Comparison of ENCODE assay signal across 14 cellular contexts in genomic region chr19:16463991-16464575, GRCh38. TPM values are rescaled to one million over a fixed set of nuclear protein-coding genes. Genes with fewer than 3 reads are reported as not detected.
DNase-seq lines count a peak whose midpoint lies in the region; ATAC-seq and TF ChIP-seq lines count a peak whose summit lies in the region.
"Had no signal": no experiment of that assay in that cellular context is flagged by ENCODE, and none has a peak within 500 bp of the region (broad histone marks: within the 10 kb centered on the region; RNA-seq: fewer than 3 reads in every experiment).

No MANE protein-coding gene starts in this region.

- intact Hi-C loops in CD4-positive, alpha-beta memory T cell (cut with micrococcal nuclease) = no loop called here

- peaks cover 32% of the 10 kb centered on the region for H3K36me3 Mint-ChIP-seq in brain
- H3K36me3 Mint-ChIP-seq in CD4-positive, alpha-beta memory T cell = peaks cover 3 to 20% of the 10 kb centered on the region in 2 donors

- no peak overlapping the region for H3K23ac ChIP-seq in mesendoderm (ENCODE audit: low read length)

- no peak overlapping the region for H4K5ac ChIP-seq in mesendoderm (ENCODE audit: low read length)

- no peaks in the 10 kb centered on the region for H3K36me3 ChIP-seq in mesendoderm (ENCODE audit: control insufficient read depth, insufficient read depth, low read length)
- H3K36me3 ChIP-seq in CD4-positive, alpha-beta memory T cell (ENCODE audit: insufficient read depth, low read length) = no peaks in the 10 kb centered on the region

- H3K9ac ChIP-seq in mesendoderm (ENCODE audit: low read length) = no peak overlapping the region

- H3K79me2 ChIP-seq in mesendoderm (ENCODE audit: control insufficient read depth, insufficient read depth, low read length) = peaks cover 50% of the 10 kb centered on the region

- no peaks in the 10 kb centered on the region for H3K27me3 ChIP-seq in mesendoderm (ENCODE audit: insufficient read depth, low read length, poor library complexity)
- H3K27me3 ChIP-seq in CD4-positive, alpha-beta memory T cell (ENCODE audit: insufficient read depth, low read length) = no peaks in the 10 kb centered on the region
- H3K27me3 ChIP-seq: esophagus squamous epithelium had no signal

- no peak overlapping the region for H2AK5ac ChIP-seq in mesendoderm (ENCODE audit: low read length)

- ATAC-seq in stimulated activated naive CD8-positive, alpha-beta T cell treated with anti-CD3 and anti-CD28 coated beads, Interleukin-15, Interleukin-2, amounts not matched to agents 100 U/mL and 50 U/mL, for 24 hours = peak; percentile 24
- no peak for ATAC-seq in stimulated activated naive CD8-positive, alpha-beta T cell treated with anti-CD3 and anti-CD28 coated beads, Interleukin-15, amount 100 ng/mL, for 72 hours
- ATAC-seq in GM19397 (IDR thresholded peaks at IDR 0.05; ENCODE audit: unreplicated experiment) = no peak
- ATAC-seq in HG03460 (IDR thresholded peaks at IDR 0.05; ENCODE audit: unreplicated experiment) = no peak
- ATAC-seq: HCT116 had no signal

- no peak overlapping the region for H3K4me2 ChIP-seq in mesendoderm (ENCODE audit: low read length)

- peaks cover 60% of the 10 kb centered on the region for H3K4me1 Mint-ChIP-seq in stimulated activated naive CD8-positive, alpha-beta T cell treated with anti-CD3 and anti-CD28 coated beads, Interleukin-15, amount 100 ng/mL, for 72 hours
- H3K4me1 Mint-ChIP-seq in brain = peaks cover 79% of the 10 kb centered on the region
- peaks cover 30 to 66% (median 47%) of the 10 kb centered on the region in 4 donors for H3K4me1 Mint-ChIP-seq in CD4-positive, alpha-beta memory T cell

- H3K4me3 ChIP-seq in mesendoderm (ENCODE audit: low read length) = no peak overlapping the region
- H3K4me3 ChIP-seq in CD4-positive, alpha-beta memory T cell (ENCODE audit: low read length in 2 of 2) = no peak overlapping the region
- H3K4me3 ChIP-seq: esophagus squamous epithelium had no signal

- peak overlapping the region in 1 of 2 donors; percentile 93 for H3K27ac Mint-ChIP-seq in stimulated activated naive CD8-positive, alpha-beta T cell treated with anti-CD3 and anti-CD28 coated beads, Interleukin-15, amount 100 ng/mL, for 72 hours
- H3K27ac Mint-ChIP-seq in brain = peak overlapping the region; percentile 25 to 82 (median 46)
- H3K27ac Mint-ChIP-seq in CD4-positive, alpha-beta memory T cell = peak overlapping the region in 2 of 7 donors; percentile 51 to 86

- no peak overlapping the region for H2BK15ac ChIP-seq in mesendoderm (replicated peaks; ENCODE audit: low read depth)

- H3K4ac ChIP-seq in mesendoderm (ENCODE audit: low read depth, low read length) = no peak overlapping the region

- H3K27ac ChIP-seq in mesendoderm (ENCODE audit: low read depth, low read length) = no peak overlapping the region
- no peak overlapping the region for H3K27ac ChIP-seq in CD4-positive, alpha-beta memory T cell (ENCODE audit: low read depth, low read length)

- no peaks in the 10 kb centered on the region for H3K27me3 Mint-ChIP-seq in stimulated activated naive CD8-positive, alpha-beta T cell treated with anti-CD3 and anti-CD28 coated beads, Interleukin-15, amount 100 ng/mL, for 72 hours
- peaks cover 2% of the 10 kb centered on the region for H3K27me3 Mint-ChIP-seq in brain
- H3K27me3 Mint-ChIP-seq in CD4-positive, alpha-beta memory T cell = no peaks in the 10 kb centered on the region

- H3K4me1 ChIP-seq in mesendoderm (ENCODE audit: control insufficient read depth, low read depth, low read length) = peaks cover 4% of the 10 kb centered on the region
- H3K4me1 ChIP-seq in CD4-positive, alpha-beta memory T cell (ENCODE audit: insufficient read depth, low read length) = peaks cover 26% of the 10 kb centered on the region

- no peak overlapping the region for H3K4me3 Mint-ChIP-seq in stimulated activated naive CD8-positive, alpha-beta T cell treated with anti-CD3 and anti-CD28 coated beads, Interleukin-15, amount 100 ng/mL, for 72 hours
- no peak overlapping the region for H3K4me3 Mint-ChIP-seq in brain
- no peak overlapping the region for H3K4me3 Mint-ChIP-seq in CD4-positive, alpha-beta memory T cell

- H4K8ac ChIP-seq in mesendoderm (ENCODE audit: low read depth, low read length) = no peak overlapping the region

- H2BK5ac ChIP-seq in mesendoderm (ENCODE audit: low read length) = no peak overlapping the region

- no peaks in the 10 kb centered on the region for H3K9me3 ChIP-seq in CD4-positive, alpha-beta memory T cell (ENCODE audit: control insufficient read depth in 1 of 2, low read length in 2 of 2)
- H3K9me3 ChIP-seq: esophagus squamous epithelium had no signal

- peaks cover 33% of the 10 kb centered on the region for H3K79me1 ChIP-seq in mesendoderm (ENCODE audit: low read length)

- WGBS in mesendoderm (ENCODE audit: extremely low coverage, insufficient coverage, low lambda C conversion rate) = no CpG with 5 or more reads among the region's 12 CpGs

- no peaks in the 10 kb centered on the region for H3K9me3 Mint-ChIP-seq in stimulated activated naive CD8-positive, alpha-beta T cell treated with anti-CD3 and anti-CD28 coated beads, Interleukin-15, amount 100 ng/mL, for 72 hours
- H3K9me3 Mint-ChIP-seq in brain = no peaks in the 10 kb centered on the region
- H3K9me3 Mint-ChIP-seq in CD4-positive, alpha-beta memory T cell = no peaks in the 10 kb centered on the region

- no peak overlapping the region for H2BK120ac ChIP-seq in mesendoderm (ENCODE audit: low read depth, low read length)

- POLR2A ChIA-PET in CD4-positive, alpha-beta memory T cell (lab: Charles Lee; ENCODE audit: partially characterized antibody) = no interaction called here

- DNase-seq in stimulated activated naive CD8-positive, alpha-beta T cell treated with anti-CD3 and anti-CD28 coated beads, Interleukin-15, Interleukin-2, amounts not matched to agents 100 U/mL and 50 U/mL, for 24 hours = no peak
- DNase-seq in stimulated activated naive CD8-positive, alpha-beta T cell treated with anti-CD3 and anti-CD28 coated beads, Interleukin-15, amount 100 ng/mL, for 72 hours = no peak
- DNase-seq in mesendoderm (peak; percentile 68), T-helper 1 cell (no peak)
- DNase-seq in CD4-positive, alpha-beta memory T cell = no peak
- DNase-seq: esophagus squamous epithelium had no signal

- no peak overlapping the region for H3K18ac ChIP-seq in mesendoderm (ENCODE audit: low read length)

- TF ChIP-seq CTCF in brain (conservative IDR thresholded peaks at IDR 0.05) = no peak

- CTCF ChIA-PET in CD4-positive, alpha-beta memory T cell (lab: Charles Lee; ENCODE audit: partially characterized antibody) = no interaction called here

- H3K56ac ChIP-seq in mesendoderm (ENCODE audit: low read length) = no peak overlapping the region

RNA-seq across cellular contexts. Expression of gene EPS15L1, which starts 7.7 kb away (rescaled TPM):
- 34.6 TPM for polyA plus RNA-seq in brain (ENCODE audit: insufficient read depth, low read depth, low replicate concordance)
- polyA plus RNA-seq in mesendoderm (2013, experiment 1 of 2) = 13.7 TPM
- 13.6 TPM for polyA plus RNA-seq in mesendoderm (2013, experiment 2 of 2)
- 10 to 100 TPM; 53.6 to 55.8 TPM for total RNA-seq in CD4-positive, alpha-beta memory T cell
- polyA plus RNA-seq in CD4-positive, alpha-beta memory T cell = 10 to 100 TPM in 1 of 2 donors, 1 to 10 TPM in 1; 6.6 to 12.7 TPM

RNA-seq across cellular contexts. Expression of gene CALR3, which starts 31.9 kb away (rescaled TPM):
- not detected for polyA plus RNA-seq in brain (ENCODE audit: insufficient read depth, low read depth, low replicate concordance)
- polyA plus RNA-seq in mesendoderm (2013, experiment 1 of 2) = 0.46 TPM
- polyA plus RNA-seq in mesendoderm (2013, experiment 2 of 2) = 0.46 TPM
- total RNA-seq in CD4-positive, alpha-beta memory T cell = not detected
- not detected for polyA plus RNA-seq in CD4-positive, alpha-beta memory T cell
- total RNA-seq: esophagus squamous epithelium; pulmonary artery endothelial cell; T-helper 2 cell treated with Interferon-gamma antibody and Interleukin-4, amounts not matched to agents 100 ng/mL and 5 ng/mL, for 36 hours; urinary bladder had no signal
- polyA plus RNA-seq: keratinocyte, urinary bladder had no signal

RNA-seq across cellular contexts. Expression of gene C19orf44, which starts 32.1 kb away (rescaled TPM):
- 3.2 TPM for polyA plus RNA-seq in brain (ENCODE audit: insufficient read depth, low read depth, low replicate concordance)
- polyA plus RNA-seq in mesendoderm (2013, experiment 1 of 2) = 2.4 TPM
- polyA plus RNA-seq in mesendoderm (2013, experiment 2 of 2) = 2.4 TPM
- total RNA-seq in CD4-positive, alpha-beta memory T cell = 1 to 10 TPM; 4.6 to 6.7 TPM
- polyA plus RNA-seq in CD4-positive, alpha-beta memory T cell = 1 to 10 TPM in 1 of 2 donors, under 1 TPM in 1; 0.38 to 1.7 TPM
